1 cellular context compared by ENCODE assay signal in genomic region chr10:71471957-71472365, GRCh38.
TF ChIP-seq lines count a peak whose summit lies in the region.

No MANE protein-coding gene starts in this region.

TF ChIP-seq in liver, 16 proteins besides CTCF, POLR2A, EP300 and RAD21 (continued from another document):
- TF ChIP-seq REST (IDR thresholded peaks at IDR 0.05), result no peak
TF ChIP-seq in liver: peak in this region for 0.
